ENCODE assay signal across 8 cellular contexts in the genomic region with DNA sequence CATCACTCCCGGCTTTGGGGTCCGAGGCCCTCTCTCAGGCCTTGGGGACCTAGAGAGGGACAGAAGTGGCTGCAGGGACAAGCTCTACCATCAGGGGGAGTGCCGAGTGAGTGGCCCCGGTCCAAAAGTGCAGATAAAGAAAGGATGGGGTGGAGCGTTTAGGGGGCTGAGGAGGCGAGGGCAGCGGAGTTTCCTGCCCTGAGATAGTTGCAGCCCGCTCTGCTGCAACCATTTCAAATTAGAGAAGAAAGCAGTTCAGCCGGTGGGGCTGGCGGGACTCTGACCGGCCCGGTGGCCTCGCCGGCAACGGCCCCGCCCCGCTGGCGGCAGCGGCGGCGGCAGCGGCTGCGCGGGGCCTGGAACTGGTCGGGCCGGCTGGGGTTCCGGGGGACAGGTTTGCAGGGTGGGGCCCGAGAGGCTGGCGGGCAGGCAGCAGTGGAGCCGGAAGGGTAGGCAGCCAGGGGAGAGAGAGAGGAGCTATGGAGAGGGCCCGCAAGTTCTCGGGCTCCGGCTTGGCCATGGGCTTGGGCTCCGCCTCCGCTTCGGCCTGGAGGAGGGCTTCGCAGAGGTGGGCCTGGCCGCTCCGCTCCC. TPM values are rescaled to one million over a fixed set of nuclear protein-coding genes. Genes with fewer than 3 reads are reported as not detected.
DNase-seq lines count a peak whose midpoint lies in the region; ATAC-seq and TF ChIP-seq lines count a peak whose summit lies in the region.

No MANE protein-coding gene starts in this region.

- no peak for TF ChIP-seq EP300 in esophagus muscularis mucosa (IDR thresholded peaks at IDR 0.05)
- TF ChIP-seq EP300 in upper lobe of left lung (IDR thresholded peaks at IDR 0.05), result no peak

- intact Hi-C loops in esophagus muscularis mucosa (cut with DNase I), result no loop called here
- intact Hi-C loops in natural killer cell (cut with micrococcal nuclease), result loop anchor here (10.0 kb wide), 1 partner anchor 213 kb away; no protein-coding TSS in a partner anchor

- H3K9me3 Mint-ChIP-seq in natural killer cell, result no peaks in the 10 kb centered on the region

- H3K27me3 ChIP-seq in esophagus muscularis mucosa (peaks cover 0 to 10% (median 0%) of the 10 kb centered on the region in 4 donors), upper lobe of left lung (peaks cover 0 to 13% (median 0%) of the 10 kb centered on the region in 4 donors)

- H3K36me3 ChIP-seq in esophagus muscularis mucosa (no peaks in the 10 kb centered on the region), upper lobe of left lung (no peaks in the 10 kb centered on the region)

- peak overlapping the region; percentile 92 for H3K4me3 Mint-ChIP-seq in natural killer cell

- H3K4me1 ChIP-seq in esophagus muscularis mucosa (peaks cover 8 to 38% (median 27%) of the 10 kb centered on the region in 4 donors), upper lobe of left lung (peaks cover 0 to 18% (median 4%) of the 10 kb centered on the region in 4 donors)

- TF ChIP-seq POLR2A in esophagus muscularis mucosa (IDR thresholded peaks at IDR 0.05; ENCODE audit: low read depth), result no peak
- TF ChIP-seq POLR2A in upper lobe of left lung (IDR thresholded peaks at IDR 0.05), result no peak

- DNase-seq in NCI-H2029 (lab: John Stamatoyannopoulos, UW) (peak; percentile 10), NCI-H2029 treated with DMSO at 0.1 percent for 48 hours (lab: John Stamatoyannopoulos, UW) (no peak), NCI-H510A (lab: John Stamatoyannopoulos, UW) (peak; percentile 25), activated T-cell treated with anti-CD3 and anti-CD28 coated beads for 48 hours (ENCODE audit: low read depth) (peak; percentile 43), esophagus muscularis mucosa (ENCODE audit: extremely low spot score) (no peak), natural killer cell (no peak), upper lobe of left lung (peak; percentile 40 to 87)

- ATAC-seq in HG02943 (IDR thresholded peaks at IDR 0.05; ENCODE audit: low read depth, unreplicated experiment), result peak; percentile 43
- ATAC-seq in natural killer cell, result peak; percentile 62 to 73 (median 65)
- ATAC-seq in upper lobe of left lung (ENCODE audit: low FRiP score in 2 of 2), result peak in 1 of 2 donors; percentile 67

- no peaks in the 10 kb centered on the region for H3K36me3 Mint-ChIP-seq in natural killer cell

- peak overlapping the region; percentile 56 to 73 (median 63) for H3K27ac ChIP-seq in esophagus muscularis mucosa (replicated peaks in 1 of 4)
- peak overlapping the region in 3 of 4 donors; percentile 6 to 72 (median 61) for H3K27ac ChIP-seq in upper lobe of left lung

- 18% methylated on average over 31 of the region's 39 CpGs for WGBS in esophagus muscularis mucosa
- 2 to 34% methylated on average over 9 to 39 of the region's 39 CpGs for WGBS in upper lobe of left lung, 2 donors

- peak; percentile 59 to 73 (median 61) for TF ChIP-seq CTCF in esophagus muscularis mucosa (IDR thresholded peaks at IDR 0.05)
- peak; percentile 49 for TF ChIP-seq CTCF in natural killer cell (IDR thresholded peaks at IDR 0.05)
- peak; percentile 56 to 64 (median 58) for TF ChIP-seq CTCF in upper lobe of left lung (IDR thresholded peaks at IDR 0.05)

- no peaks in the 10 kb centered on the region for H3K27me3 Mint-ChIP-seq in natural killer cell (ENCODE audit: low read depth in 2 of 2)

- H3K4me3 ChIP-seq in esophagus muscularis mucosa (peak overlapping the region; percentile 57 to 70 (median 66)), upper lobe of left lung (peak overlapping the region in 3 of 4 donors; percentile 44 to 65 (median 58))

- H3K27ac Mint-ChIP-seq in natural killer cell, result peak overlapping the region; percentile 76 to 89

- H3K4me1 Mint-ChIP-seq in natural killer cell, result peaks cover 24 to 49% of the 10 kb centered on the region in 2 donors

- H3K9me3 ChIP-seq in esophagus muscularis mucosa (no peaks in the 10 kb centered on the region), upper lobe of left lung (no peaks in the 10 kb centered on the region)

RNA-seq across cellular contexts. Expression of a gene that starts 7.6 kb away (rescaled TPM):
- total RNA-seq in esophagus muscularis mucosa (10 to 100 TPM; 21.7 to 27.0 (median 22.5) TPM), natural killer cell (10 to 100 TPM; 13.6 to 17.6 (median 15.9) TPM), upper lobe of left lung (10 to 100 TPM; 11.2 to 29.9 (median 16.6) TPM)

RNA-seq across cellular contexts. Expression of a gene that starts 29.1 kb away (rescaled TPM):
- total RNA-seq in esophagus muscularis mucosa (not detected), natural killer cell (not detected), upper lobe of left lung (not detected)

Comparison
In these comparisons a context has a peak if more than half of its experiments do, and no peak if none do; other contexts are left out.
1. DNase-seq: peak in NCI-H2029 (single experiment), NCI-H510A (single experiment), activated T-cell treated with anti-CD3 and anti-CD28 coated beads for 48 hours (single experiment) and upper lobe of left lung (2 of 2); none in NCI-H2029 treated with DMSO at 0.1 percent for 48 hours (single experiment), esophagus muscularis mucosa (single experiment) and natural killer cell (single experiment).
2. Peak in every context shown above with its lines, with median percentiles within 50 percentile points of each other: CTCF ChIP-seq.